Comparison of ENCODE assay signal across 27 cellular contexts in genomic region chr7:18192228-18192627, GRCh38.
"Had no signal": no experiment of that assay in that cellular context is flagged by ENCODE, and none has a peak within 500 bp of the region (broad histone marks: within the 10 kb centered on the region; RNA-seq: fewer than 3 reads in every experiment).

No MANE protein-coding gene starts in this region.

- DNase-seq: activated CD4-positive, alpha-beta memory T cell treated with anti-CD3 and anti-CD28 coated beads, Interleukin-2, amount 10 ng/mL, durations not matched to agents 7 days and 5 days; activated CD4-positive, alpha-beta T cell treated with anti-CD3 and anti-CD28 coated beads for 1 hour; activated CD4-positive, alpha-beta T cell treated with anti-CD3 and anti-CD28 coated beads for 4 hours; activated CD4-positive, alpha-beta T cell treated with anti-CD3 and anti-CD28 coated beads, Interleukin-2, amount 10 ng/mL, durations not matched to agents 7 days and 5 days; activated CD4-positive, alpha-beta T cell treated with anti-CD3 and anti-CD28 coated beads, Interleukin-2, amount 50 U/mL, for 4 hours; activated CD8-positive, alpha-beta memory T cell treated with anti-CD3 and anti-CD28 coated beads, Interleukin-2, amount 50 U/mL, for 48 hours; activated effector memory CD4-positive, alpha-beta T cell treated with Interleukin-2 at 50 U/mL for 16 hours; activated gamma-delta T cell treated with Interleukin-2 at 50 U/mL for 16 hours; activated naive CD4-positive, alpha-beta T cell treated with anti-CD3 and anti-CD28 coated beads, Interleukin-2, amount 50 U/mL, for 16 hours; activated naive CD4-positive, alpha-beta T cell treated with Interleukin-2 at 50 U/mL for 16 hours; activated T-cell treated with anti-CD3 and anti-CD28 coated beads for 4 hours; activated T-cell treated with anti-CD3 and anti-CD28 coated beads, Interleukin-2, amount 50 U/mL, for 24 hours; amniotic stem cell; anterior cingulate cortex; caudate nucleus; cortex of kidney; dermis blood vessel endothelial cell; effector CD4-positive, alpha-beta T cell; effector memory CD8-positive, alpha-beta T cell; esophagus squamous epithelium; foreskin melanocyte; heart right ventricle; T-helper 2 cell had no signal

- H3K27ac ChIP-seq: esophagus squamous epithelium, gastroesophageal sphincter, heart right ventricle, hepatocyte had no signal

- H3K27me3 ChIP-seq: esophagus squamous epithelium, gastroesophageal sphincter, heart right ventricle, hepatocyte had no signal

- H3K4me1 ChIP-seq: esophagus squamous epithelium, gastroesophageal sphincter had no signal

- ATAC-seq: activated T-helper 17 cell treated with anti-CD3 and anti-CD28 coated beads, Interleukin-2, amount 50 U/mL, for 72 hours; effector memory CD8-positive, alpha-beta T cell; gastroesophageal sphincter; heart right ventricle had no signal

- FAIRE-seq: astrocyte had no signal

- H3K9me3 ChIP-seq: esophagus squamous epithelium, gastroesophageal sphincter had no signal

- H3K4me3 ChIP-seq: esophagus squamous epithelium, gastroesophageal sphincter, heart right ventricle, hepatocyte had no signal

- H3K36me3 ChIP-seq: esophagus squamous epithelium, gastroesophageal sphincter, heart right ventricle had no signal
